ENCODE assay signal across 8 cellular contexts in genomic region chr1:19208710-19209438, GRCh38. TPM values are rescaled to one million over a fixed set of nuclear protein-coding genes. Genes with fewer than 3 reads are reported as not detected.
DNase-seq lines count a peak whose midpoint lies in the region; ATAC-seq and TF ChIP-seq lines count a peak whose summit lies in the region.

No MANE protein-coding gene starts in this region.

- H3K4me3 ChIP-seq in GM06990 (replicated peaks; ENCODE audit: low read depth, low read length), result peak overlapping the region; percentile 71
- peak overlapping the region; percentile 89 for H3K4me3 ChIP-seq in RWPE2 (ENCODE audit: severe bottlenecking)
- H3K4me3 ChIP-seq in fibroblast of lung (replicated peaks in 1 of 4; ENCODE audit: control extremely low read depth in 1 of 4, insufficient read depth in 1 of 4, low read depth in 3 of 4, low read length in 4 of 4), result peak overlapping the region; percentile 80 to 98 (median 91)
- H3K4me3 ChIP-seq in retinal pigment epithelial cell (ENCODE audit: low read length), result peak overlapping the region; percentile 93

- H3K9me3 ChIP-seq in RWPE2 (ENCODE audit: severe bottlenecking) (no peaks in the 10 kb centered on the region), fibroblast of lung (ENCODE audit: control insufficient read depth, insufficient read depth, low read depth, low read length) (no peaks in the 10 kb centered on the region)

- TF ChIP-seq CTCF in GM06990 (IDR thresholded peaks at IDR 0.05; ENCODE audit: insufficient read depth, low read length, poor library complexity, severe bottlenecking) (no peak), RWPE2 (IDR thresholded peaks at IDR 0.05; ENCODE audit: poor library complexity, severe bottlenecking) (no peak), fibroblast of lung (conservative IDR thresholded peaks at IDR 0.05 in 1 of 2, IDR thresholded peaks at IDR 0.05 in 1 of 2; ENCODE audit: low read depth in 1 of 2, low read length in 2 of 2) (no peak), retinal pigment epithelial cell (conservative IDR thresholded peaks at IDR 0.05; ENCODE audit: low read depth, low read length) (no peak)

- peak overlapping the region; percentile 65 for H3K4me2 ChIP-seq in fibroblast of lung (ENCODE audit: extremely low read depth, insufficient read depth, low read length)

- H2AFZ ChIP-seq in fibroblast of lung (ENCODE audit: low read length), result no peak overlapping the region

- no peak for DNase-seq in GM06990 (ENCODE audit: extremely low read depth, insufficient read length)
- no peak for DNase-seq in RWPE2 (ENCODE audit: low spot score)
- peak; percentile 73 to 85 for DNase-seq in fibroblast of lung (ENCODE audit: low read depth in 2 of 2)
- DNase-seq in retinal pigment epithelial cell (ENCODE audit: low read depth), result peak; percentile 11
- DNase-seq in NCI-H774 (lab: John Stamatoyannopoulos, UW), result no peak
- no peak for DNase-seq in mucosa of gallbladder (ENCODE audit: low spot score)
- DNase-seq in activated CD4-positive, alpha-beta T cell treated with anti-CD3 and anti-CD28 coated beads, Interleukin-2, amount 50 U/mL, for 1 hour, result no peak

- ATAC-seq in RWPE2 (ENCODE audit: low read depth) (no peak), GM21825 (IDR thresholded peaks at IDR 0.05; ENCODE audit: unreplicated experiment) (no peak)

- H3K4me1 ChIP-seq in RWPE2 (ENCODE audit: insufficient read depth, poor library complexity, severe bottlenecking) (peaks cover 27% of the 10 kb centered on the region), fibroblast of lung (ENCODE audit: control insufficient read depth, extremely low read depth, insufficient read depth, low read length) (peaks cover 9% of the 10 kb centered on the region)

- H4K20me1 ChIP-seq in fibroblast of lung (ENCODE audit: control insufficient read depth, extremely low read depth, insufficient read depth, low read length), result peaks cover 2% of the 10 kb centered on the region

- H3K27me3 ChIP-seq in GM06990 (replicated peaks; ENCODE audit: control insufficient read depth, insufficient read depth, low read length) (no peaks in the 10 kb centered on the region), RWPE2 (ENCODE audit: insufficient read depth, poor library complexity, severe bottlenecking) (no peaks in the 10 kb centered on the region), fibroblast of lung (ENCODE audit: control insufficient read depth, insufficient read depth, low read length) (no peaks in the 10 kb centered on the region)

- peak overlapping the region; percentile 99 for H3K9ac ChIP-seq in fibroblast of lung (ENCODE audit: insufficient read depth, low read length)

- peaks cover 87% of the 10 kb centered on the region for H3K79me2 ChIP-seq in fibroblast of lung (ENCODE audit: control insufficient read depth, insufficient read depth, low read length)

- no peaks in the 10 kb centered on the region for H3K36me3 ChIP-seq in GM06990 (ENCODE audit: control insufficient read depth, insufficient read depth, low read length)
- H3K36me3 ChIP-seq in RWPE2 (ENCODE audit: low read depth), result peaks cover 26% of the 10 kb centered on the region
- no peaks in the 10 kb centered on the region for H3K36me3 ChIP-seq in fibroblast of lung (ENCODE audit: control insufficient read depth, insufficient read depth, low read length)

- H3K27ac ChIP-seq in RWPE2 (ENCODE audit: poor library complexity, severe bottlenecking) (peak overlapping the region; percentile 70), fibroblast of lung (ENCODE audit: insufficient read depth, low read length) (peak overlapping the region; percentile 98)

RNA-seq across cellular contexts. Expression of gene UBR4, which starts 1.2 kb away (rescaled TPM):
- 89.9 and 164 TPM in 2 replicates for total RNA-seq in fibroblast of lung
- polyA plus RNA-seq in fibroblast of lung, result 32.0 and 44.5 TPM in 2 replicates
- polyA plus RNA-seq in fibroblast of lung (2012), result 57.3 and 64.0 TPM in 2 replicates
- 361 and 560 TPM in 2 replicates for polyA minus RNA-seq in fibroblast of lung (ENCODE audit: low replicate concordance)
- 167 TPM for total RNA-seq in mucosa of gallbladder

RNA-seq across cellular contexts. Expression of gene EMC1, which starts 42.5 kb away (rescaled TPM):
- total RNA-seq in fibroblast of lung (46.0 and 78.1 TPM in 2 replicates), mucosa of gallbladder (38.8 TPM)
- 33.3 and 53.3 TPM in 2 replicates for polyA plus RNA-seq in fibroblast of lung
- polyA plus RNA-seq in fibroblast of lung (2012), result 44.4 and 55.2 TPM in 2 replicates
- polyA minus RNA-seq in fibroblast of lung (ENCODE audit: low replicate concordance), result 114 and 226 TPM in 2 replicates

RNA-seq across cellular contexts. Expression of gene MRTO4, which starts 42.7 kb away (rescaled TPM):
- total RNA-seq in fibroblast of lung, result 12.6 and 16.4 TPM in 2 replicates
- 28.6 and 53.3 TPM in 2 replicates for polyA plus RNA-seq in fibroblast of lung
- 26.2 and 44.1 TPM in 2 replicates for polyA plus RNA-seq in fibroblast of lung (2012)
- 5.2 and 21.3 TPM in 2 replicates for polyA minus RNA-seq in fibroblast of lung (ENCODE audit: low replicate concordance)
- 14.2 TPM for total RNA-seq in mucosa of gallbladder

Comparison
In these comparisons a context has a peak if more than half of its experiments do, and no peak if none do; other contexts are left out.
1. DNase-seq: peak in fibroblast of lung (2 of 2) and retinal pigment epithelial cell (single experiment); none in GM06990 (single experiment), RWPE2 (single experiment), NCI-H774 (single experiment), mucosa of gallbladder (single experiment) and activated CD4-positive, alpha-beta T cell treated with anti-CD3 and anti-CD28 coated beads, Interleukin-2, amount 50 U/mL, for 1 hour (single experiment).
2. Peak in every context shown above with its lines, with median percentiles within 50 percentile points of each other: H3K4me3 ChIP-seq.